ENCODE assay signal across 32 cellular contexts in genomic region chr3:138624518-138624917, GRCh38. TPM values are rescaled to one million over a fixed set of nuclear protein-coding genes. Genes with fewer than 3 reads are reported as not detected.
DNase-seq lines count a peak whose midpoint lies in the region; ATAC-seq, FAIRE-seq and TF ChIP-seq lines count a peak whose summit lies in the region.
"Had no signal": no experiment of that assay in that cellular context is flagged by ENCODE, and none has a peak within 500 bp of the region (broad histone marks: within the 10 kb centered on the region; RNA-seq: fewer than 3 reads in every experiment).

No MANE protein-coding gene starts in this region.

- BruUV-seq in HepG2 (replicated peaks; lab: Mats Ljungman, UMichigan) = no TSS peak
- no TSS peak for BruUV-seq in K562 (replicated peaks; lab: Mats Ljungman, UMichigan)

- no peak for DNase-seq in HepG2 (ENCODE audit: low spot score)
- no peak for DNase-seq in right lobe of liver
- DNase-seq in K562 (ENCODE audit: extremely low read depth in 1 of 4, low spot score in 3 of 4) = no peak
- no peak for DNase-seq in activated effector memory CD4-positive, alpha-beta T cell treated with anti-CD3 and anti-CD28 coated beads, Interleukin-2, amount 50 U/mL, for 16 hours
- DNase-seq: 8988T; ACHN; AML-193; BE2C; C1 segment of cervical spinal cord; Caco-2; Calu3; CD4-positive, alpha-beta memory T cell; CD4-positive, alpha-beta T cell; CD4-positive, CD25-positive, alpha-beta regulatory T cell; CD8-positive, alpha-beta memory T cell; CD8-positive, alpha-beta T cell; COR-L47; DMS 273 treated with DMSO at 0.1 percent for 48 hours; DMS153; DMS53; DMS79; DMS79 treated with DMSO at 0.1 percent for 48 hours; DND-41; EL had no signal

- no peaks in the 10 kb centered on the region for H3K4me1 ChIP-seq in HepG2 (ENCODE audit: insufficient read depth, low read length)
- H3K4me1 ChIP-seq in right lobe of liver = no peaks in the 10 kb centered on the region
- no peaks in the 10 kb centered on the region for H3K4me1 ChIP-seq in K562 (replicated peaks in 1 of 2; ENCODE audit: control insufficient read depth in 2 of 2, insufficient read depth in 2 of 2, low read length in 2 of 2)
- H3K4me1 ChIP-seq: BLaER1; BLaER1 treated with 17β-estradiol and CSF1 and Interleukin-3, amounts not matched to agents 10 nM and 100 nM; Caco-2 had no signal

- H3K4me2 ChIP-seq in HepG2 (ENCODE audit: low read depth, low read length) (no peak overlapping the region), K562 (ENCODE audit: insufficient read depth, low read length) (no peak overlapping the region)
- H3K4me2 ChIP-seq: A549; BLaER1; BLaER1 treated with 17β-estradiol and CSF1 and Interleukin-3, amounts not matched to agents 10 nM and 100 nM had no signal

- POLR2A ChIA-PET in HepG2 (lab: Yijun Ruan, JAX) (no interaction called here), K562 (lab: Yijun Ruan, JAX) (interaction anchor here (0.6 to 0.8 kb wide), 2 partner anchors 339 to 345 kb away, joined by 3 to 4 read pairs; no protein-coding TSS in a partner anchor)

- in situ Hi-C loops in HepG2 (cut with HindIII; ENCODE audit: extremely low pct_ligation_motif_present, low pct_unique_long_range_greater_than_20kb) (no loop called here), K562 (cut with MboI) (no loop called here)

- CTCF ChIA-PET in HepG2 (lab: Yijun Ruan, JAX; ENCODE audit: low intra/inter-chr PET ratio, low total read pairs) (no interaction called here), K562 (lab: Yijun Ruan, JAX; ENCODE audit: low intra/inter-chr PET ratio) (no interaction called here)

- intact Hi-C loops in HepG2 (cut with micrococcal nuclease; ENCODE audit: unreplicated experiment) (no loop called here), right lobe of liver (cut with DNase I) (no loop called here), K562 (cut with micrococcal nuclease) (no loop called here)

- H3K9me1 ChIP-seq in K562 (ENCODE audit: control insufficient read depth, insufficient read depth, low read length) = no peaks in the 10 kb centered on the region

- H3K4me3 ChIP-seq in HepG2 (replicated peaks in 1 of 3; ENCODE audit: insufficient read depth in 1 of 3, low read depth in 2 of 3, low read length in 3 of 3) (no peak overlapping the region), right lobe of liver (no peak overlapping the region), K562 (no peak overlapping the region)
- H3K4me3 ChIP-seq: A549; BLaER1; BLaER1 treated with 17β-estradiol and CSF1 and Interleukin-3, amounts not matched to agents 10 nM and 100 nM had no signal

- no peak overlapping the region for H3K27ac ChIP-seq in HepG2 (ENCODE audit: extremely low read length, insufficient read depth, low read length)
- H3K27ac ChIP-seq in right lobe of liver = no peak overlapping the region
- no peak overlapping the region for H3K27ac ChIP-seq in K562 (ENCODE audit: extremely low read depth, low read depth, low read length)
- H3K27ac ChIP-seq: 22Rv1; A549; BLaER1; BLaER1 treated with 17β-estradiol and CSF1 and Interleukin-3, amounts not matched to agents 10 nM and 100 nM; C4-2B had no signal

- TF ChIP-seq EP300 in HepG2 (IDR thresholded peaks at IDR 0.05; ENCODE audit: low read depth in 2 of 2, low read length in 2 of 2) = no peak
- no peak for TF ChIP-seq EP300 in HepG2 (CRISPR knock-in tag; IDR thresholded peaks at IDR 0.05; ENCODE audit: borderline replicate concordance)
- no peak for TF ChIP-seq EP300 in K562 (IDR thresholded peaks at IDR 0.05; ENCODE audit: low read length)

- no peak overlapping the region for H2AFZ ChIP-seq in HepG2 (ENCODE audit: low read length)
- H2AFZ ChIP-seq in K562 (ENCODE audit: low read depth, low read length) = no peak overlapping the region

- ATAC-seq in HepG2 (no peak), right lobe of liver (no peak), K562 (no peak)
- ATAC-seq: A549; CD8-positive, alpha-beta T cell had no signal

- no peaks in the 10 kb centered on the region for H3K9me3 ChIP-seq in HepG2 (ENCODE audit: low read length)
- no peaks in the 10 kb centered on the region for H3K9me3 ChIP-seq in right lobe of liver
- H3K9me3 ChIP-seq in K562 (replicated peaks; ENCODE audit: control insufficient read depth, insufficient read depth, low read depth, low read length) = no peaks in the 10 kb centered on the region
- H3K9me3 ChIP-seq: A549; BE2C; BLaER1; BLaER1 treated with 17β-estradiol and CSF1 and Interleukin-3, amounts not matched to agents 10 nM and 100 nM; Caco-2 had no signal

- H3K79me2 ChIP-seq in HepG2 (ENCODE audit: insufficient read depth, low read length) (no peaks in the 10 kb centered on the region), K562 (ENCODE audit: control insufficient read depth, insufficient read depth, low read length) (no peaks in the 10 kb centered on the region)

- no peak for FAIRE-seq in HepG2 (lab: Jason Lieb, UNC)
- FAIRE-seq in K562 (lab: Jason Lieb, UNC) = no peak
- FAIRE-seq: A204.1, A549, D721Med had no signal

- H4K20me1 ChIP-seq in HepG2 (ENCODE audit: insufficient read depth, low read length) = no peaks in the 10 kb centered on the region
- H4K20me1 ChIP-seq in K562 (replicated peaks; ENCODE audit: control insufficient read depth, insufficient read depth, low read length) = no peaks in the 10 kb centered on the region

- H3K27me3 ChIP-seq in HepG2 (ENCODE audit: control insufficient read depth in 1 of 2, insufficient read depth in 2 of 2, low read length in 2 of 2) (no peaks in the 10 kb centered on the region; a peak in 1 of 5 replicates), right lobe of liver (no peaks in the 10 kb centered on the region), K562 (ENCODE audit: control insufficient read depth in 2 of 2, insufficient read depth in 2 of 2, low read length in 2 of 2) (peaks cover 0 to 5% of the 10 kb centered on the region in 2 experiments; a peak in 2 of 5 replicates)
- H3K27me3 ChIP-seq: BE2C; BLaER1; BLaER1 treated with 17β-estradiol and CSF1 and Interleukin-3, amounts not matched to agents 10 nM and 100 nM had no signal

- no peak for TF ChIP-seq RAD21 in HepG2 (CRISPR knock-in tag; IDR thresholded peaks at IDR 0.05)
- no peak for TF ChIP-seq RAD21 in K562 (CRISPR knock-in tag; conservative IDR thresholded peaks at IDR 0.05 in 1 of 2, IDR thresholded peaks at IDR 0.05 in 1 of 2)

- TF ChIP-seq CTCF in HepG2 (CRISPR knock-in tag; IDR thresholded peaks at IDR 0.05) (no peak), right lobe of liver (IDR thresholded peaks at IDR 0.05) (no peak), K562 (IDR thresholded peaks at IDR 0.05 in 2 of 3, conservative IDR thresholded peaks at IDR 0.05 in 1 of 3; ENCODE audit: insufficient read depth in 2 of 3, low read depth in 1 of 3, low read length in 3 of 3) (no peak)

- no peak overlapping the region for H3K9ac ChIP-seq in HepG2 (ENCODE audit: insufficient read depth, low read depth, low read length)
- no peak overlapping the region for H3K9ac ChIP-seq in K562 (ENCODE audit: insufficient read depth in 1 of 2, low read depth in 2 of 2, low read length in 2 of 2)
- H3K9ac ChIP-seq: BLaER1; BLaER1 treated with 17β-estradiol and CSF1 and Interleukin-3, amounts not matched to agents 10 nM and 100 nM had no signal

- TF ChIP-seq POLR2A in HepG2 (IDR thresholded peaks at IDR 0.05; ENCODE audit: insufficient read depth in 1 of 2, low read depth in 2 of 2, low read length in 2 of 2) = no peak
- no peak for TF ChIP-seq POLR2A in right lobe of liver (IDR thresholded peaks at IDR 0.05)
- no peak for TF ChIP-seq POLR2A in K562 (conservative IDR thresholded peaks at IDR 0.05)

- H3K36me3 ChIP-seq in HepG2 (replicated peaks in 1 of 2; ENCODE audit: control insufficient read depth in 1 of 2, insufficient read depth in 2 of 2, low read length in 2 of 2) (peaks cover 0 to 2% of the 10 kb centered on the region in 2 experiments; a peak in 1 of 5 replicates), right lobe of liver (peaks cover 0 to 2% (median 0%) of the 10 kb centered on the region in 4 donors), K562 (ENCODE audit: control insufficient read depth, insufficient read depth, low read length) (no peaks in the 10 kb centered on the region)

RNA-seq across cellular contexts. Expression of gene FAIM, which starts 15.9 kb away (rescaled TPM):
- total RNA-seq in HepG2 (2016; rRNA removed; fragmentation: Illumina TruSeq; extraction: Trizol) (25.8 and 33.9 TPM in 2 replicates), right lobe of liver (1 to 10 TPM; 3.3 to 6.1 (median 3.9) TPM), K562 (2014; rRNA removed) (6.4 and 7.9 TPM in 2 replicates), K562 (2014; rRNA removed; fragmentation: Illumina TruSeq; extraction: Trizol) (5.1 and 6.6 TPM in 2 replicates), K562 (2015; rRNA removed; fragmentation: Illumina TruSeq; extraction: Trizol) (6.3 and 7.9 TPM in 2 replicates), K562 (2021) (3.1 and 3.7 TPM in 2 replicates)
- total RNA-seq in HepG2 (2016; cell fraction: cytosol; rRNA removed; fragmentation: Illumina TruSeq; extraction: Trizol; ENCODE audit: low read depth) = 15.4 and 17.2 TPM in 2 replicates
- total RNA-seq in HepG2 (2016; cell fraction: insoluble cytoplasmic fraction; rRNA removed; fragmentation: Illumina TruSeq; extraction: Trizol) = 24.8 and 42.4 TPM in 2 replicates
- total RNA-seq in HepG2 (2016; cell fraction: membrane; rRNA removed; fragmentation: Illumina TruSeq; extraction: Trizol) = 14.4 and 16.1 TPM in 2 replicates
- total RNA-seq in HepG2 (2016; cell fraction: nucleus; rRNA removed; fragmentation: Illumina TruSeq; extraction: Trizol) = 7.9 and 10.0 TPM in 2 replicates
- polyA plus RNA-seq in HepG2 (2011; rRNA removed) (3.3 and 4.3 TPM in 2 replicates), K562 (2011; rRNA removed) (1.2 and 2.5 TPM in 2 replicates), K562 (2014; fragmentation: Illumina TruSeq; extraction: Trizol) (4.8 and 6.7 TPM in 2 replicates), K562 (2014; fragmentation: Nextera tagmentation; extraction: Ambion mirVana) (1 to 10 TPM; 6.0 to 6.8 TPM), K562 (2014; rRNA removed) (4.2 and 6.4 TPM in 2 replicates)
- polyA plus RNA-seq in HepG2 (2011; cell fraction: cytosol; rRNA removed) = 2.0 and 3.2 TPM in 2 replicates
- polyA plus RNA-seq in HepG2 (2011; cell fraction: nucleus; rRNA removed) = 2.0 and 3.8 TPM in 2 replicates
- polyA plus RNA-seq in HepG2 (2012) = 9.8 and 12.1 TPM in 2 replicates
- polyA plus RNA-seq in HepG2 (2016; cell fraction: cytosol; fragmentation: Illumina TruSeq; extraction: Trizol; ENCODE audit: low read depth) = 13.4 and 17.3 TPM in 2 replicates
- 45.4 and 49.9 TPM in 2 replicates for polyA plus RNA-seq in HepG2 (2016; cell fraction: insoluble cytoplasmic fraction; fragmentation: Illumina TruSeq; extraction: Trizol; ENCODE audit: low read depth)
- 14.8 and 17.4 TPM in 2 replicates for polyA plus RNA-seq in HepG2 (2016; cell fraction: membrane; fragmentation: Illumina TruSeq; extraction: Trizol; ENCODE audit: low read depth)
- 22.9 and 26.9 TPM in 2 replicates for polyA plus RNA-seq in HepG2 (2016; cell fraction: nucleus; fragmentation: Illumina TruSeq; extraction: Trizol; ENCODE audit: insufficient read depth, low read depth)
- 0.64 and 3.5 TPM in 2 replicates for polyA minus RNA-seq in HepG2 (2011; rRNA and poly(A)+ RNA removed; ENCODE audit: low replicate concordance)
- 2.9 and 3.8 TPM in 2 replicates for polyA minus RNA-seq in HepG2 (2011; cell fraction: cytosol; rRNA and poly(A)+ RNA removed)
- polyA minus RNA-seq in HepG2 (2011; cell fraction: nucleus; rRNA and poly(A)+ RNA removed) = 4.4 and 5.6 TPM in 2 replicates
- 1.00 and 1.9 TPM in 2 replicates for total RNA-seq in K562 (2011; cell fraction: chromatin; rRNA removed; ENCODE audit: low replicate concordance)
- total RNA-seq in K562 (2011; cell fraction: nucleolus; rRNA removed) = 0.53 and 0.67 TPM in 2 replicates
- total RNA-seq in K562 (2011; cell fraction: nucleoplasm; rRNA removed) = 0.95 and 1.8 TPM in 2 replicates
- polyA plus RNA-seq in K562 (2011; cell fraction: cytosol; rRNA removed) = 0.42 and 0.96 TPM in 2 replicates
- polyA plus RNA-seq in K562 (2011; cell fraction: nucleus; rRNA removed) = 0.41 and 0.49 TPM in 2 replicates
- polyA plus RNA-seq in K562 (2012) = 2.3 and 4.6 TPM in 2 replicates
- 1.3 TPM in 2 replicates for polyA minus RNA-seq in K562 (2011; rRNA and poly(A)+ RNA removed)
- 1.3 TPM in 1 of 2 replicates, not detected in the other for polyA minus RNA-seq in K562 (2011; cell fraction: cytosol; rRNA and poly(A)+ RNA removed)
- 0.11 and 0.13 TPM in 2 replicates for polyA minus RNA-seq in K562 (2011; cell fraction: nucleus; rRNA and poly(A)+ RNA removed)

RNA-seq across cellular contexts. Expression of gene CEP70, which starts 30.5 kb away (rescaled TPM):
- total RNA-seq in HepG2 (2016; rRNA removed; fragmentation: Illumina TruSeq; extraction: Trizol) (22.3 and 24.4 TPM in 2 replicates), right lobe of liver (10 to 100 TPM; 13.8 to 26.7 (median 21.4) TPM), K562 (2014; rRNA removed) (16.0 and 16.1 TPM in 2 replicates), K562 (2014; rRNA removed; fragmentation: Illumina TruSeq; extraction: Trizol) (31.5 and 34.9 TPM in 2 replicates), K562 (2015; rRNA removed; fragmentation: Illumina TruSeq; extraction: Trizol) (27.8 and 31.0 TPM in 2 replicates), K562 (2021) (17.7 and 18.3 TPM in 2 replicates)
- total RNA-seq in HepG2 (2016; cell fraction: cytosol; rRNA removed; fragmentation: Illumina TruSeq; extraction: Trizol; ENCODE audit: low read depth) = 45.4 and 52.7 TPM in 2 replicates
- total RNA-seq in HepG2 (2016; cell fraction: insoluble cytoplasmic fraction; rRNA removed; fragmentation: Illumina TruSeq; extraction: Trizol) = 21.6 and 27.0 TPM in 2 replicates
- 32.9 and 33.3 TPM in 2 replicates for total RNA-seq in HepG2 (2016; cell fraction: membrane; rRNA removed; fragmentation: Illumina TruSeq; extraction: Trizol)
- 30.3 and 32.7 TPM in 2 replicates for total RNA-seq in HepG2 (2016; cell fraction: nucleus; rRNA removed; fragmentation: Illumina TruSeq; extraction: Trizol)
- polyA plus RNA-seq in HepG2 (2011; rRNA removed) (3.9 and 4.0 TPM in 2 replicates), K562 (2011; rRNA removed) (19.3 and 23.4 TPM in 2 replicates), K562 (2014; fragmentation: Illumina TruSeq; extraction: Trizol) (20.9 and 24.2 TPM in 2 replicates), K562 (2014; fragmentation: Nextera tagmentation; extraction: Ambion mirVana) (10 to 100 TPM; 19.5 to 29.3 TPM), K562 (2014; rRNA removed) (16.8 and 17.5 TPM in 2 replicates)
- 1.7 and 2.2 TPM in 2 replicates for polyA plus RNA-seq in HepG2 (2011; cell fraction: cytosol; rRNA removed)
- polyA plus RNA-seq in HepG2 (2011; cell fraction: nucleus; rRNA removed) = 3.8 and 4.3 TPM in 2 replicates
- 7.1 and 11.8 TPM in 2 replicates for polyA plus RNA-seq in HepG2 (2012)
- polyA plus RNA-seq in HepG2 (2016; cell fraction: cytosol; fragmentation: Illumina TruSeq; extraction: Trizol; ENCODE audit: low read depth) = 14.6 and 16.6 TPM in 2 replicates
- polyA plus RNA-seq in HepG2 (2016; cell fraction: insoluble cytoplasmic fraction; fragmentation: Illumina TruSeq; extraction: Trizol; ENCODE audit: low read depth) = 20.6 and 21.8 TPM in 2 replicates
- polyA plus RNA-seq in HepG2 (2016; cell fraction: membrane; fragmentation: Illumina TruSeq; extraction: Trizol; ENCODE audit: low read depth) = 18.9 and 22.1 TPM in 2 replicates
- polyA plus RNA-seq in HepG2 (2016; cell fraction: nucleus; fragmentation: Illumina TruSeq; extraction: Trizol; ENCODE audit: insufficient read depth, low read depth) = 16.1 and 18.5 TPM in 2 replicates
- polyA minus RNA-seq in HepG2 (2011; rRNA and poly(A)+ RNA removed; ENCODE audit: low replicate concordance) = 2.2 and 4.7 TPM in 2 replicates
- polyA minus RNA-seq in HepG2 (2011; cell fraction: cytosol; rRNA and poly(A)+ RNA removed) = 5.1 and 9.1 TPM in 2 replicates
- 37.3 and 39.8 TPM in 2 replicates for polyA minus RNA-seq in HepG2 (2011; cell fraction: nucleus; rRNA and poly(A)+ RNA removed)
- total RNA-seq in K562 (2011; cell fraction: chromatin; rRNA removed; ENCODE audit: low replicate concordance) = 15.5 and 69.5 TPM in 2 replicates
- 7.7 and 11.1 TPM in 2 replicates for total RNA-seq in K562 (2011; cell fraction: nucleolus; rRNA removed)
- total RNA-seq in K562 (2011; cell fraction: nucleoplasm; rRNA removed) = 25.5 and 31.6 TPM in 2 replicates
- polyA plus RNA-seq in K562 (2011; cell fraction: cytosol; rRNA removed) = 1.5 and 4.0 TPM in 2 replicates
- polyA plus RNA-seq in K562 (2011; cell fraction: nucleus; rRNA removed) = 11.0 and 21.3 TPM in 2 replicates
- polyA plus RNA-seq in K562 (2012) = 22.4 and 27.6 TPM in 2 replicates
- 38.5 and 53.7 TPM in 2 replicates for polyA minus RNA-seq in K562 (2011; rRNA and poly(A)+ RNA removed)
- polyA minus RNA-seq in K562 (2011; cell fraction: cytosol; rRNA and poly(A)+ RNA removed) = 9.1 and 10.6 TPM in 2 replicates
- polyA minus RNA-seq in K562 (2011; cell fraction: nucleus; rRNA and poly(A)+ RNA removed) = 23.8 and 48.2 TPM in 2 replicates
- polyA plus RNA-seq: CD14-positive monocyte had no signal
